In genomic region chr6:10410214-10410873, GRCh38 we compare ENCODE assay signal across 10 cellular contexts. TPM values are rescaled to one million over a fixed set of nuclear protein-coding genes. Genes with fewer than 3 reads are reported as not detected.
DNase-seq lines count a peak whose midpoint lies in the region; TF ChIP-seq lines count a peak whose summit lies in the region.
"Had no signal": no experiment of that assay in that cellular context is flagged by ENCODE, and none has a peak within 500 bp of the region (broad histone marks: within the 10 kb centered on the region; RNA-seq: fewer than 3 reads in every experiment).

No MANE protein-coding gene starts in this region.

- H3K4me3 Mint-ChIP-seq in endodermal cell = peak overlapping the region; percentile 7

- H3K9me3 Mint-ChIP-seq in endodermal cell = no peaks in the 10 kb centered on the region

- H4K12ac ChIP-seq in trophoblast cell (ENCODE audit: low read depth, low read length) = peak overlapping the region; percentile 22

- no peak overlapping the region for H2AK5ac ChIP-seq in trophoblast cell (ENCODE audit: low read length)

- H4K20me1 ChIP-seq in PC-9 (ENCODE audit: insufficient read depth) = no peaks in the 10 kb centered on the region
- H4K20me1 ChIP-seq in osteoblast (ENCODE audit: insufficient read depth, low read length) = no peaks in the 10 kb centered on the region

- peak overlapping the region; percentile 94 for H3K4ac ChIP-seq in trophoblast cell (ENCODE audit: low read depth, low read length)

- POLR2A ChIA-PET in PC-9 (lab: Charles Lee; ENCODE audit: unreplicated experiment) = no interaction called here

- H3K27me3 ChIP-seq in PC-9 (ENCODE audit: insufficient read depth, low read depth) = no peaks in the 10 kb centered on the region
- H3K27me3 ChIP-seq in endodermal cell (ENCODE audit: control insufficient read depth, insufficient read depth, low read length, poor library complexity, severe bottlenecking) = peaks cover 100% of the 10 kb centered on the region
- H3K27me3 ChIP-seq in trophoblast cell (ENCODE audit: insufficient read depth, low read length) = no peaks in the 10 kb centered on the region
- peaks cover 87% of the 10 kb centered on the region for H3K27me3 ChIP-seq in osteoblast (ENCODE audit: insufficient read depth, low read length)

- no peaks in the 10 kb centered on the region for H3K9me2 ChIP-seq in PC-9 (ENCODE audit: insufficient read depth)

- no peaks in the 10 kb centered on the region for H3K9me3 ChIP-seq in PC-9 (ENCODE audit: insufficient read depth, low read depth)
- no peaks in the 10 kb centered on the region for H3K9me3 ChIP-seq in endodermal cell (ENCODE audit: control insufficient read depth, low read length)
- no peaks in the 10 kb centered on the region for H3K9me3 ChIP-seq in trophoblast cell (ENCODE audit: insufficient read depth, low read depth, low read length)
- H3K9me3 ChIP-seq in osteoblast (ENCODE audit: low read depth, low read length) = no peaks in the 10 kb centered on the region

- H3K79me2 ChIP-seq in PC-9 (ENCODE audit: low read depth) (peaks cover 90% of the 10 kb centered on the region), trophoblast cell (ENCODE audit: control insufficient read depth, insufficient read depth, low read length, poor library complexity) (peaks cover 48% of the 10 kb centered on the region), osteoblast (ENCODE audit: insufficient read depth, low read length) (no peaks in the 10 kb centered on the region)

- H3K4me3 ChIP-seq in PC-9 (peak overlapping the region; percentile 88; the same call in 1 of the 2 replicates), endodermal cell (ENCODE audit: low read length) (no peak overlapping the region), trophoblast cell (ENCODE audit: low read depth, low read length) (peak overlapping the region; percentile 84), osteoblast (ENCODE audit: insufficient read depth, low read length) (no peak overlapping the region)

- H3K9ac ChIP-seq in endodermal cell (ENCODE audit: extremely low read depth, low read length, poor library complexity, severe bottlenecking) = no peak overlapping the region
- H3K9ac ChIP-seq in trophoblast cell (ENCODE audit: low read length) = peak overlapping the region; percentile 87

- peaks cover 30% of the 10 kb centered on the region for H3F3A ChIP-seq in PC-9 (ENCODE audit: insufficient read depth, low read depth)

- H3K23ac ChIP-seq in trophoblast cell (ENCODE audit: low read length) = no peak overlapping the region

- no peak overlapping the region for H2AFZ ChIP-seq in PC-9
- H2AFZ ChIP-seq in trophoblast cell (ENCODE audit: insufficient read depth, low read length, poor library complexity) = peak overlapping the region; percentile 18
- H2AFZ ChIP-seq in osteoblast (ENCODE audit: low read length) = no peak overlapping the region

- no TSS peak for BruUV-seq in PC-9 (replicated peaks; lab: Mats Ljungman, UMichigan)

- H2BK12ac ChIP-seq in trophoblast cell (ENCODE audit: low read length) = no peak overlapping the region

- no peak overlapping the region for H4K91ac ChIP-seq in trophoblast cell (ENCODE audit: low read depth, low read length)

- TF ChIP-seq CTCF in PC-9 (conservative IDR thresholded peaks at IDR 0.05) (no peak), endodermal cell (conservative IDR thresholded peaks at IDR 0.05) (no peak), osteoblast (IDR thresholded peaks at IDR 0.05; ENCODE audit: extremely low read depth, low read depth, low read length) (no peak)

- H2BK120ac ChIP-seq in trophoblast cell (ENCODE audit: insufficient read depth, low read length, poor library complexity) = no peak overlapping the region

- H3K4me2 ChIP-seq in PC-9 = peak overlapping the region; percentile 74
- H3K4me2 ChIP-seq in trophoblast cell (ENCODE audit: low read length) = peak overlapping the region; percentile 66
- H3K4me2 ChIP-seq in osteoblast (ENCODE audit: insufficient read depth, low read length) = no peak overlapping the region

- no peak overlapping the region for H4K8ac ChIP-seq in trophoblast cell (ENCODE audit: low read depth, low read length)

- DNase-seq in DMS79 treated with DMSO at 0.1 percent for 48 hours (lab: John Stamatoyannopoulos, UW) = peak; percentile 28
- DNase-seq in DMS79 (lab: John Stamatoyannopoulos, UW) = no peak
- no peak for DNase-seq in PC-9
- no peak for DNase-seq in endodermal cell
- no peak for DNase-seq in trophoblast cell
- DNase-seq in LoVo (ENCODE audit: low spot score) = no peak
- DNase-seq in GM19238 (ENCODE audit: insufficient read length, low spot score) = no peak
- no peak for DNase-seq in osteoblast (ENCODE audit: insufficient read length, low spot score, missing footprints)
- DNase-seq: cerebellar nuclear complex; stimulated activated naive CD4-positive, alpha-beta T cell treated with Interleukin-2 at 50 U/mL for 16 hours had no signal

- peak overlapping the region; percentile 59 for H3K14ac ChIP-seq in trophoblast cell (ENCODE audit: low read length)

- H3K4me1 Mint-ChIP-seq in endodermal cell = peaks cover 53% of the 10 kb centered on the region

- no peaks in the 10 kb centered on the region for H3K36me3 Mint-ChIP-seq in endodermal cell (ENCODE audit: low read depth)

- H3K18ac ChIP-seq in trophoblast cell (ENCODE audit: low read length) = peak overlapping the region; percentile 90

- H3K36me3 ChIP-seq in PC-9 (ENCODE audit: low read depth) = peaks cover 14% of the 10 kb centered on the region; the same call in 1 of the 2 replicates
- no peaks in the 10 kb centered on the region for H3K36me3 ChIP-seq in endodermal cell (ENCODE audit: control insufficient read depth, insufficient read depth, low read length)
- peaks cover 17 to 19% of the 10 kb centered on the region in 2 experiments for H3K36me3 ChIP-seq in trophoblast cell (ENCODE audit: control insufficient read depth in 1 of 2, insufficient read depth in 2 of 2, low read length in 2 of 2)
- no peaks in the 10 kb centered on the region for H3K36me3 ChIP-seq in osteoblast (ENCODE audit: insufficient read depth, low read length)

- intact Hi-C loops in PC-9 (cut with micrococcal nuclease; ENCODE audit: unreplicated experiment) = loop anchor here (5.0 to 10.0 kb wide), 2 partner anchors 908 to 1006 kb away; no protein-coding TSS in a partner anchor

- WGBS in endodermal cell (ENCODE audit: insufficient coverage in 1 of 2, insufficient read length in 1 of 2), 2 experiments = 0 to 4% methylated on average over 9 to 30 of the region's 30 CpGs
- WGBS in trophoblast cell (ENCODE audit: extremely low coverage, insufficient coverage, insufficient read length) = no CpG with 5 or more reads among the region's 30 CpGs

- H3K4me1 ChIP-seq in PC-9 (replicated peaks; ENCODE audit: insufficient read depth) (peaks cover 43% of the 10 kb centered on the region), endodermal cell (ENCODE audit: control insufficient read depth, insufficient read depth, low read length) (peaks cover 6% of the 10 kb centered on the region), trophoblast cell (ENCODE audit: control insufficient read depth in 1 of 2, insufficient read depth in 2 of 2, low read length in 2 of 2) (peaks cover 0 to 2% of the 10 kb centered on the region in 2 experiments), osteoblast (ENCODE audit: insufficient read depth, low read length) (peaks cover 8% of the 10 kb centered on the region)

- H3K79me1 ChIP-seq in trophoblast cell (ENCODE audit: low read length) = peaks cover 49% of the 10 kb centered on the region

- no peak overlapping the region for H3K27ac Mint-ChIP-seq in endodermal cell

- peaks cover 97% of the 10 kb centered on the region for H3K27me3 Mint-ChIP-seq in endodermal cell (ENCODE audit: insufficient read depth)

- CTCF ChIA-PET in PC-9 (lab: Charles Lee) = interaction anchor here (0.6 kb wide), 1 partner anchor 1418 kb away, joined by 5 read pairs; no protein-coding TSS in a partner anchor

- H3K27ac ChIP-seq in PC-9 (peak overlapping the region; percentile 89; the same call in 1 of the 2 replicates), endodermal cell (ENCODE audit: low read depth, low read length) (no peak overlapping the region), trophoblast cell (ENCODE audit: low read depth, low read length) (peak overlapping the region; percentile 68), osteoblast (ENCODE audit: low read depth, low read length) (no peak overlapping the region)

- H2BK5ac ChIP-seq in trophoblast cell (ENCODE audit: low read depth, low read length, poor library complexity) = peak overlapping the region; percentile 70

RNA-seq across cellular contexts. Expression of gene TFAP2A, which starts 4.5 kb away (rescaled TPM):
- total RNA-seq in PC-9 (2021) = 37.0 and 43.8 TPM in 2 replicates
- total RNA-seq in endodermal cell = under 1 TPM; 0.51 to 0.69 TPM
- 39.2 TPM for polyA plus RNA-seq in endodermal cell (2013, experiment 1 of 2)
- polyA plus RNA-seq in endodermal cell (2013, experiment 2 of 2) = 32.0 TPM
- 329 and 338 TPM in 2 replicates for polyA plus RNA-seq in trophoblast cell (2013)
- total RNA-seq in osteoblast = under 0.01 and 0.36 TPM in 2 replicates

Comparison
In these comparisons a context has a peak if more than half of its experiments do, and no peak if none do; other contexts are left out.
1. H3K27ac ChIP-seq: peak in PC-9 (single experiment) and trophoblast cell (single experiment); none in endodermal cell (single experiment) and osteoblast (single experiment).
2. H3K4me3 ChIP-seq: peak in PC-9 (single experiment) and trophoblast cell (single experiment); none in endodermal cell (single experiment) and osteoblast (single experiment).
3. RNA of gene TFAP2A, which starts 4.5 kb away (total RNA-seq): 37.0 to 43.8 TPM in PC-9; 0.51 to 0.69 TPM in endodermal cell and under 0.01 to 0.36 TPM in osteoblast; every median in the first group is over 10 times any median in the second.